In the genomic region with DNA sequence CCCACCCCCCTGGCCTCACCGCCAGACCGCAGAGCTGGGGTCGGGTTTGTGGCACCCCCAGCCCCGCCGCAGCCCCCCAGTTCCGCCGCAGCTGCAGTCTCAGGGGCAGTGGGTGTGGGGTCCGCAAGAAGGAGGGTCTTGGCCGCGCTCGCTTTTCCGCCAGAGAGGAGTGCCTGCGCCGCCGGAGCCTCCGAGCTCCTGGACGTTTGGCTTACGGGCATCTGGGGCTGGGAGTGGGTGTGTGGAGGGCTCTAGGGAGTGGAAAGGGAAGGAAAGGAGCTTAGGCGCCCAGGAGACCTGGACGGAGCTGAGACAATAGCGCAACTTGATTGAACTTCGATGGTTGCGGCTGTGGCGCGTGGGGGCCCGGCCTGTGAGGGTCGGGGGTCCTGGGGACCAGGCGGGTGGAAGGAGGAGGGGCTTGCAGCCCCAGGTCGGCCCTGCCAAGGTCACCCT, we compare ENCODE assay signal across 8 cellular contexts.
DNase-seq lines count a peak whose midpoint lies in the region; ATAC-seq, FAIRE-seq and TF ChIP-seq lines count a peak whose summit lies in the region.

No MANE protein-coding gene starts in this region.

- H3K27me3 Mint-ChIP-seq in CD8-positive, alpha-beta memory T cell = peaks cover 23 to 37% of the 10 kb centered on the region in 2 donors
- no peaks in the 10 kb centered on the region for H3K27me3 Mint-ChIP-seq in osteocyte (ENCODE audit: unreplicated experiment)

- H3F3A ChIP-seq in PC-3 (ENCODE audit: low read length, unreplicated experiment) = no peaks in the 10 kb centered on the region

- ATAC-seq in PC-3 = peak; percentile 39
- no peak for ATAC-seq in HG02610 (IDR thresholded peaks at IDR 0.05; ENCODE audit: unreplicated experiment)

- H3K4me1 ChIP-seq in CD8-positive, alpha-beta memory T cell (ENCODE audit: insufficient read depth, low read length) = peaks cover 9% of the 10 kb centered on the region
- peaks cover 12% of the 10 kb centered on the region for H3K4me1 ChIP-seq in PC-3 (ENCODE audit: insufficient read depth, low read length)
- peaks cover 43% of the 10 kb centered on the region for H3K4me1 ChIP-seq in fibroblast of lung (ENCODE audit: control insufficient read depth, extremely low read depth, insufficient read depth, low read length)

- no peaks in the 10 kb centered on the region for H3K9me3 ChIP-seq in CD8-positive, alpha-beta memory T cell (ENCODE audit: low read length)
- H3K9me3 ChIP-seq in PC-3 (ENCODE audit: low read length) (no peaks in the 10 kb centered on the region), fibroblast of lung (ENCODE audit: control insufficient read depth, insufficient read depth, low read depth, low read length) (no peaks in the 10 kb centered on the region)

- peaks cover 0 to 5% (median 0%) of the 10 kb centered on the region in 3 donors for H3K36me3 Mint-ChIP-seq in CD8-positive, alpha-beta memory T cell
- H3K36me3 Mint-ChIP-seq in osteocyte (ENCODE audit: unreplicated experiment) = peaks cover 16% of the 10 kb centered on the region

- H3K4me3 ChIP-seq in CD8-positive, alpha-beta memory T cell (ENCODE audit: low read length) = peak overlapping the region; percentile 47
- H3K4me3 ChIP-seq in PC-3 (ENCODE audit: low read length) = peak overlapping the region; percentile 79
- H3K4me3 ChIP-seq in fibroblast of lung (replicated peaks in 1 of 4; ENCODE audit: control extremely low read depth in 1 of 4, insufficient read depth in 1 of 4, low read depth in 3 of 4, low read length in 4 of 4) = peak overlapping the region; percentile 40 to 65 (median 51)

- H3K9me2 ChIP-seq in PC-3 (replicated peaks; ENCODE audit: low read length) = no peaks in the 10 kb centered on the region

- no peak for TF ChIP-seq CTCF in PC-3 (conservative IDR thresholded peaks at IDR 0.05; ENCODE audit: low read depth, low read length)
- no peak for TF ChIP-seq CTCF in fibroblast of lung (conservative IDR thresholded peaks at IDR 0.05 in 1 of 2, IDR thresholded peaks at IDR 0.05 in 1 of 2; ENCODE audit: low read depth in 1 of 2, low read length in 2 of 2)
- no peak for TF ChIP-seq CTCF in osteocyte (IDR thresholded peaks at IDR 0.05)

- DNase-seq in CD8-positive, alpha-beta memory T cell = no peak
- no peak for DNase-seq in PC-3
- no peak for DNase-seq in fibroblast of lung (ENCODE audit: low read depth in 2 of 2)
- no peak for DNase-seq in osteocyte (ENCODE audit: extremely low spot score, unreplicated experiment)
- DNase-seq in SHP77 treated with DMSO at 0.1 percent for 48 hours (lab: John Stamatoyannopoulos, UW) = no peak
- DNase-seq in GM12892 (ENCODE audit: insufficient read length) = no peak
- no peak for DNase-seq in AG20443 (ENCODE audit: low spot score)

- peak overlapping the region; percentile 7 for H3K27ac ChIP-seq in CD8-positive, alpha-beta memory T cell (ENCODE audit: low read depth, low read length)
- H3K27ac ChIP-seq in PC-3 (ENCODE audit: low read length) = no peak overlapping the region
- peak overlapping the region; percentile 28 for H3K27ac ChIP-seq in fibroblast of lung (ENCODE audit: insufficient read depth, low read length)

- peak overlapping the region in 5 of 8 donors; percentile 53 to 94 (median 61) for H3K27ac Mint-ChIP-seq in CD8-positive, alpha-beta memory T cell
- peak overlapping the region; percentile 99 for H3K27ac Mint-ChIP-seq in osteocyte (ENCODE audit: unreplicated experiment)

- H4K20me1 ChIP-seq in PC-3 (ENCODE audit: low read length) (no peaks in the 10 kb centered on the region; the same call in 1 of the 2 replicates), fibroblast of lung (ENCODE audit: control insufficient read depth, extremely low read depth, insufficient read depth, low read length) (peaks cover 9% of the 10 kb centered on the region)

- H3K4me2 ChIP-seq in PC-3 (ENCODE audit: low read length) = peak overlapping the region; percentile 90
- H3K4me2 ChIP-seq in fibroblast of lung (ENCODE audit: extremely low read depth, insufficient read depth, low read length) = peak overlapping the region; percentile 29

- peak overlapping the region; percentile 12; the same call in 1 of the 2 replicates for H3K9ac ChIP-seq in PC-3 (ENCODE audit: low read length)
- H3K9ac ChIP-seq in fibroblast of lung (ENCODE audit: insufficient read depth, low read length) = peak overlapping the region; percentile 45

- TF ChIP-seq POLR2A in GM12892 (IDR thresholded peaks at IDR 0.05; ENCODE audit: low read depth, low read length) = no peak

- no peaks in the 10 kb centered on the region for H3K36me3 ChIP-seq in CD8-positive, alpha-beta memory T cell (ENCODE audit: insufficient read depth, low read length)
- H3K36me3 ChIP-seq in PC-3 (ENCODE audit: low read depth, low read length) (no peaks in the 10 kb centered on the region), fibroblast of lung (ENCODE audit: control insufficient read depth, insufficient read depth, low read length) (peaks cover 5% of the 10 kb centered on the region)

- H3K79me2 ChIP-seq in PC-3 (ENCODE audit: low read length) (no peaks in the 10 kb centered on the region; the same call in 1 of the 2 replicates), fibroblast of lung (ENCODE audit: control insufficient read depth, insufficient read depth, low read length) (peaks cover 84% of the 10 kb centered on the region)

- CTCF ChIA-PET in CD8-positive, alpha-beta memory T cell (lab: Charles Lee) = interaction anchor here (1.1 to 1.7 kb wide), 2 partner anchors 11 to 156 kb away, joined by 3 to 4 read pairs; no protein-coding TSS in a partner anchor
- CTCF ChIA-PET in PC-3 (lab: Charles Lee) = no interaction called here

- peaks cover 21 to 36% (median 24%) of the 10 kb centered on the region in 3 donors for H3K4me1 Mint-ChIP-seq in CD8-positive, alpha-beta memory T cell
- peaks cover 82% of the 10 kb centered on the region for H3K4me1 Mint-ChIP-seq in osteocyte (ENCODE audit: unreplicated experiment)

- no TSS peak for BruUV-seq in PC-3 (replicated peaks; lab: Mats Ljungman, UMichigan)

- H3K9me3 Mint-ChIP-seq in CD8-positive, alpha-beta memory T cell = no peaks in the 10 kb centered on the region
- no peaks in the 10 kb centered on the region for H3K9me3 Mint-ChIP-seq in osteocyte (ENCODE audit: unreplicated experiment)

- peak overlapping the region; percentile 88 to 94 (median 92) for H3K4me3 Mint-ChIP-seq in CD8-positive, alpha-beta memory T cell
- H3K4me3 Mint-ChIP-seq in osteocyte (ENCODE audit: unreplicated experiment) = peak overlapping the region; percentile 99

- POLR2A ChIA-PET in CD8-positive, alpha-beta memory T cell (lab: Charles Lee) = interaction anchor here (0.6 kb wide), 1 partner anchor 11 kb away, joined by 5 read pairs; no protein-coding TSS in a partner anchor
- POLR2A ChIA-PET in PC-3 (lab: Charles Lee; ENCODE audit: unreplicated experiment) = no interaction called here

- H2AFZ ChIP-seq in PC-3 (ENCODE audit: low read length) (peak overlapping the region; percentile 65), fibroblast of lung (ENCODE audit: low read length) (no peak overlapping the region)

- intact Hi-C loops in PC-3 (cut with micrococcal nuclease) = no loop called here

- FAIRE-seq in GM12892 (lab: Jason Lieb, UNC) = no peak

- peaks cover 10% of the 10 kb centered on the region for H3K27me3 ChIP-seq in CD8-positive, alpha-beta memory T cell (ENCODE audit: insufficient read depth, low read length, poor library complexity, severe bottlenecking)
- H3K27me3 ChIP-seq in PC-3 (ENCODE audit: low read length) = no peaks in the 10 kb centered on the region
- H3K27me3 ChIP-seq in fibroblast of lung (ENCODE audit: control insufficient read depth, insufficient read depth, low read length) = no peaks in the 10 kb centered on the region
